8 cellular contexts compared by ENCODE assay signal in the genomic region with DNA sequence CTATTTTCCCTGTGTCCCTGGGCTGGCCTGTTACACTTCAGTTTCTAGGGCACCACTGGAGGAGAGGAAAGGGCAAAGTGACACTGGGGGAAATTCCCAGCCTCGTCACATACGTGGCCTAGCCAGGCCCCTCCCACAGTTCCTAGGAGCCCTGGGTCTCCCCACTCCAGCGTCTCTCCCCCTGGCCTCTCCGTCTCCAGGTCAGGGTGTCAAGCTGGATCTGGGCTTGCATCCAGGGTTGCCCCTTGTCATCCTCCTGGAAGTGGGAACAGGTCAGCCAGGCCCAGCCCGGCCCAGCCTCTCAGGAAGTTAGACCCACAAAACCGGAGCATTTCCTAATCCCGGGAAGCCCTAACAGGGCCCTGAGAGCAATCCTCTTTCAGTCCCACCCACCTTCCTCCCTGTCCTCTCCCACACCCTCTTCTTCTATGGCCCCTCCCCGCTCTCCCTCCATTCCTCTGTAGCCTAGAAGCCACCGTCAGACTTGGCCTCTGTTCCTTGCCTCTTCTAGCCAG. TPM values are rescaled to one million over a fixed set of nuclear protein-coding genes. Genes with fewer than 3 reads are reported as not detected.
A peak's percentile ranks its signal among the peaks of the same experiment; 100 is the strongest.
DNase-seq lines count a peak whose midpoint lies in the region; ATAC-seq, FAIRE-seq and TF ChIP-seq lines count a peak whose summit lies in the region.

No MANE protein-coding gene starts in this region.

- no peak overlapping the region for H3K23ac ChIP-seq in H1 (ENCODE audit: insufficient read length)

- H3K36me3 Mint-ChIP-seq in T-cell = no peaks in the 10 kb centered on the region

- no peak overlapping the region for H3K9ac ChIP-seq in H1 (replicated peaks in 1 of 4; ENCODE audit: extremely low read depth in 1 of 4, low read depth in 3 of 4, low read length in 3 of 4)

- no peaks in the 10 kb centered on the region for H3K9me3 Mint-ChIP-seq in T-cell

- WGBS in H1 (ENCODE audit: extremely low coverage in 1 of 2, insufficient coverage in 1 of 2, insufficient read length in 1 of 2, insufficient replicate concordance in 2 of 2, low coverage in 1 of 2, low lambda C conversion rate in 2 of 2, missing lambda C conversion rate in 1 of 2), 2 experiments = 72% methylated on average over 8 of the region's 9 CpGs; no CpG with 5 or more reads in 1 of the 2 experiments

- no peak overlapping the region for H2BK15ac ChIP-seq in H1 (ENCODE audit: low read length)

- ATAC-seq in T-cell (replicated peaks in 1 of 4) (no peak), GM18498 (IDR thresholded peaks at IDR 0.05; ENCODE audit: unreplicated experiment) (no peak), GM19324 (IDR thresholded peaks at IDR 0.05; ENCODE audit: low FRiP score, unreplicated experiment) (no peak)

- FAIRE-seq in GM12892 (lab: Jason Lieb, UNC) (peak; percentile 89), H1 (lab: Jason Lieb, UNC) (no peak)

- no peak overlapping the region for H4K8ac ChIP-seq in H1 (ENCODE audit: extremely low read depth, insufficient read depth, low read length)

- no peak overlapping the region for H3K4me2 ChIP-seq in H1 (ENCODE audit: insufficient read depth in 1 of 2, low read depth in 2 of 2, low read length in 2 of 2)

- H4K91ac ChIP-seq in H1 (replicated peaks; ENCODE audit: insufficient read length, low read length) = no peak overlapping the region

- H2BK120ac ChIP-seq in H1 (replicated peaks; ENCODE audit: low read depth, low read length) = no peak overlapping the region

- H3K27ac ChIP-seq in H1 (ENCODE audit: low read depth, low read length) = no peak overlapping the region

- no peak overlapping the region for H3K4ac ChIP-seq in H1 (replicated peaks; ENCODE audit: insufficient read length, low read depth, low read length)

- H3K27ac Mint-ChIP-seq in T-cell = peak overlapping the region; percentile 67 to 89

- TF ChIP-seq RAD21 in H1 (IDR thresholded peaks at IDR 0.05 in 1 of 2, conservative IDR thresholded peaks at IDR 0.05 in 1 of 2; ENCODE audit: low read depth in 2 of 2, low read length in 2 of 2) = no peak

- TF ChIP-seq POLR2A in GM12892 (IDR thresholded peaks at IDR 0.05; ENCODE audit: low read depth, low read length) (no peak; the same call in 1 of the 2 replicates), H1 (IDR thresholded peaks at IDR 0.05; ENCODE audit: control extremely low read depth in 1 of 2, low read depth in 2 of 2, low read length in 2 of 2) (no peak)

- peaks cover 59 to 62% (median 59%) of the 10 kb centered on the region in 3 donors for H3K4me1 Mint-ChIP-seq in T-cell

- no peak overlapping the region; the same call in 1 of the 2 replicates for H3K18ac ChIP-seq in H1 (ENCODE audit: extremely low read depth, low read length)

- H2BK5ac ChIP-seq in H1 (ENCODE audit: low read depth, low read length) = no peak overlapping the region

- H2AK5ac ChIP-seq in H1 (ENCODE audit: low read depth, low read length) = no peak overlapping the region

- no peaks in the 10 kb centered on the region; the same call in 1 of the 2 replicates for H3K23me2 ChIP-seq in H1 (ENCODE audit: low read depth, low read length)

- H3K79me1 ChIP-seq in H1 (ENCODE audit: low read depth, low read length) = no peaks in the 10 kb centered on the region

- no peak for TF ChIP-seq EP300 in H1 (IDR thresholded peaks at IDR 0.05; ENCODE audit: borderline replicate concordance in 1 of 2, low read depth in 2 of 2, low read length in 2 of 2)

- no peak overlapping the region for H3K4me3 ChIP-seq in H1 (ENCODE audit: extremely low read depth in 1 of 4, insufficient read depth in 2 of 4, low read depth in 3 of 4, low read length in 4 of 4)

- DNase-seq in GM12892 (ENCODE audit: insufficient read length) (no peak), T-cell (peak in 22 of 34 experiments; percentile 9 to 52 (median 29)), H1 (ENCODE audit: low read depth in 1 of 2, low spot score in 2 of 2) (no peak), posterior vena cava (ENCODE audit: low spot score) (peak; percentile 89), epidermal melanocyte (ENCODE audit: insufficient read length, low spot score) (no peak), DMS79 treated with DMSO at 0.1 percent for 48 hours (lab: John Stamatoyannopoulos, UW) (no peak)

- TF ChIP-seq CTCF in H1 (IDR thresholded peaks at IDR 0.05; ENCODE audit: control extremely low read depth in 1 of 3, insufficient read depth in 1 of 3, low read depth in 1 of 3, low read length in 3 of 3) = no peak

- CTCF ChIA-PET in T-cell (lab: Charles Lee) (interaction anchor here (2.2 to 3.8 kb wide), 2 partner anchors 30 kb away, joined by 12 to 13 read pairs; no protein-coding TSS in a partner anchor), H1 (lab: Charles Lee; ENCODE audit: partially characterized antibody) (interaction anchor here (1.2 to 6.1 kb wide), 8 partner anchors 14 to 153 kb away, joined by 3 to 39 read pairs (median 6); no protein-coding TSS in a partner anchor)

- no peak overlapping the region for H2BK12ac ChIP-seq in H1 (ENCODE audit: low read depth, low read length)

- H2AFZ ChIP-seq in H1 (ENCODE audit: low read length) = peak overlapping the region; percentile 86; the same call in 1 of the 2 replicates

- H3K79me2 ChIP-seq in H1 (ENCODE audit: control insufficient read depth in 1 of 2, insufficient read depth in 2 of 2, low read length in 2 of 2) = no peaks in the 10 kb centered on the region

- no peaks in the 10 kb centered on the region for H4K20me1 ChIP-seq in H1 (replicated peaks in 1 of 2; ENCODE audit: control insufficient read depth in 1 of 2, insufficient read depth in 2 of 2, low read length in 2 of 2)

- no peaks in the 10 kb centered on the region; a peak in 2 of 7 replicates for H3K27me3 ChIP-seq in H1 (replicated peaks in 1 of 4; ENCODE audit: control insufficient read depth in 3 of 4, extremely low read depth in 1 of 4, insufficient read depth in 3 of 4, low read length in 3 of 4)

- no peaks in the 10 kb centered on the region for H3K27me3 Mint-ChIP-seq in T-cell

- no peaks in the 10 kb centered on the region for H3K36me3 ChIP-seq in H1 (ENCODE audit: control insufficient read depth in 2 of 4, insufficient read depth in 4 of 4, low read length in 3 of 4)

- H3K56ac ChIP-seq in H1 (replicated peaks; ENCODE audit: insufficient read length, low read depth, low read length) = no peak overlapping the region

- intact Hi-C loops in posterior vena cava (cut with DNase I) = no loop called here

- H2BK20ac ChIP-seq in H1 (ENCODE audit: low read length) = no peak overlapping the region

- H3K9me3 ChIP-seq in H1 (ENCODE audit: insufficient read depth in 2 of 2, low read depth in 1 of 2, low read length in 1 of 2) = no peaks in the 10 kb centered on the region

- H3K14ac ChIP-seq in H1 (ENCODE audit: insufficient read length) = no peak overlapping the region

- POLR2A ChIA-PET in T-cell (lab: Charles Lee) (no interaction called here), H1 (lab: Charles Lee; ENCODE audit: partially characterized antibody) (interaction anchor here (1.3 to 1.9 kb wide), 2 partner anchors 10 to 65 kb away, joined by 3 to 4 read pairs; a partner anchor contains a TSS)

- H3K4me3 Mint-ChIP-seq in T-cell = peak overlapping the region; percentile 48 to 76 (median 69)

- H3K4me1 ChIP-seq in H1 (replicated peaks in 1 of 4; ENCODE audit: control insufficient read depth in 3 of 4, insufficient read depth in 4 of 4, low read length in 3 of 4) = peaks cover 0 to 4% (median 1%) of the 10 kb centered on the region in 4 experiments; a peak in 4 of 7 replicates

- no peak overlapping the region for H4K5ac ChIP-seq in H1 (ENCODE audit: insufficient read length, low read depth, low read length)

TF ChIP-seq in H1, 55 proteins besides CTCF, POLR2A, EP300 and RAD21:
- TF ChIP-seq ASH2L (IDR thresholded peaks at IDR 0.05; ENCODE audit: low read length) (no peak), KDM1A (IDR thresholded peaks at IDR 0.05; ENCODE audit: borderline replicate concordance, low read length) (no peak), PHF8 (conservative IDR thresholded peaks at IDR 0.05; ENCODE audit: low read depth, low read length) (no peak), GABPA (IDR thresholded peaks at IDR 0.05; ENCODE audit: borderline replicate concordance, insufficient read depth, low read length) (no peak), CEBPB (IDR thresholded peaks at IDR 0.05; ENCODE audit: low read depth, low read length) (no peak), TEAD4 (IDR thresholded peaks at IDR 0.05; ENCODE audit: low read depth, low read length) (no peak)
- TF ChIP-seq, protein P1, sequence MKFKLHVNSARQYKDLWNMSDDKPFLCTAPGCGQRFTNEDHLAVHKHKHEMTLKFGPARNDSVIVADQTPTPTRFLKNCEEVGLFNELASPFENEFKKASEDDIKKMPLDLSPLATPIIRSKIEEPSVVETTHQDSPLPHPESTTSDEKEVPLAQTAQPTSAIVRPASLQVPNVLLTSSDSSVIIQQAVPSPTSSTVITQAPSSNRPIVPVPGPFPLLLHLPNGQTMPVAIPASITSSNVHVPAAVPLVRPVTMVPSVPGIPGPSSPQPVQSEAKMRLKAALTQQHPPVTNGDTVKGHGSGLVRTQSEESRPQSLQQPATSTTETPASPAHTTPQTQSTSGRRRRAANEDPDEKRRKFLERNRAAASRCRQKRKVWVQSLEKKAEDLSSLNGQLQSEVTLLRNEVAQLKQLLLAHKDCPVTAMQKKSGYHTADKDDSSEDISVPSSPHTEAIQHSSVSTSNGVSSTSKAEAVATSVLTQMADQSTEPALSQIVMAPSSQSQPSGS (IDR thresholded peaks at IDR 0.05; ENCODE audit: low read length) = no peak
- TF ChIP-seq, protein P2, sequence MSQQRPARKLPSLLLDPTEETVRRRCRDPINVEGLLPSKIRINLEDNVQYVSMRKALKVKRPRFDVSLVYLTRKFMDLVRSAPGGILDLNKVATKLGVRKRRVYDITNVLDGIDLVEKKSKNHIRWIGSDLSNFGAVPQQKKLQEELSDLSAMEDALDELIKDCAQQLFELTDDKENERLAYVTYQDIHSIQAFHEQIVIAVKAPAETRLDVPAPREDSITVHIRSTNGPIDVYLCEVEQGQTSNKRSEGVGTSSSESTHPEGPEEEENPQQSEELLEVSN (IDR thresholded peaks at IDR 0.05) = no peak
- TF ChIP-seq, protein P3, sequence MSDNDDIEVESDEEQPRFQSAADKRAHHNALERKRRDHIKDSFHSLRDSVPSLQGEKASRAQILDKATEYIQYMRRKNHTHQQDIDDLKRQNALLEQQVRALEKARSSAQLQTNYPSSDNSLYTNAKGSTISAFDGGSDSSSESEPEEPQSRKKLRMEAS (IDR thresholded peaks at IDR 0.05) = no peak

RNA-seq across cellular contexts. Expression of a gene that starts 4.7 kb away (rescaled TPM):
- polyA plus RNA-seq in GM12892 (2012; ENCODE audit: missing spikeins) = 187 TPM
- total RNA-seq in T-cell (100 to 1,000 TPM; 118 to 211 (median 170) TPM), posterior vena cava (10 to 100 TPM; 56.7 to 77.5 TPM)
- total RNA-seq in H1 (2021; fragmentation: NEBNext Ultra II Directional; extraction: Animal tissue kit (Norgen Biotek cat#: 25700)) = 31.9 and 33.9 TPM in 2 replicates
- 14.2 and 19.2 TPM in 2 replicates for polyA plus RNA-seq in H1 (2011; rRNA removed)
- polyA plus RNA-seq in H1 (2011; cell fraction: cytosol; rRNA removed) = 23.3 TPM
- polyA plus RNA-seq in H1 (2011; cell fraction: nucleus; rRNA removed) = 28.8 TPM
- 23.3 to 34.6 TPM (median 31.3 TPM) in 4 replicates for polyA plus RNA-seq in H1 (2012, experiment 1 of 2)
- polyA plus RNA-seq in H1 (2012, experiment 2 of 2) = 28.0 TPM
- polyA plus RNA-seq in H1 (2013, experiment 1 of 2) = 15.3 TPM
- 15.4 TPM for polyA plus RNA-seq in H1 (2013, experiment 2 of 2)
- polyA minus RNA-seq in H1 (2011; rRNA and poly(A)+ RNA removed) = 18.7 and 25.1 TPM in 2 replicates
- polyA minus RNA-seq in H1 (2011; cell fraction: cytosol; rRNA and poly(A)+ RNA removed) = 28.8 TPM
- 28.5 TPM for polyA minus RNA-seq in H1 (2011; cell fraction: nucleus; rRNA and poly(A)+ RNA removed)

Comparison
In these comparisons a context has a peak if more than half of its experiments do, and no peak if none do; other contexts are left out.
1. DNase-seq: peak in T-cell (22 of 34) and posterior vena cava (single experiment); none in GM12892 (single experiment), H1 (0 of 2), epidermal melanocyte (single experiment) and DMS79 treated with DMSO at 0.1 percent for 48 hours (single experiment).